21 cellular contexts compared by ENCODE assay signal in genomic region chr1:82392946-82393345, GRCh38.
DNase-seq lines count a peak whose midpoint lies in the region; ATAC-seq, FAIRE-seq and TF ChIP-seq lines count a peak whose summit lies in the region.
"Had no signal": no experiment of that assay in that cellular context is flagged by ENCODE, and none has a peak within 500 bp of the region (broad histone marks: within the 10 kb centered on the region; RNA-seq: fewer than 3 reads in every experiment).

No MANE protein-coding gene starts in this region.

- H3K4me3 ChIP-seq in ACC112 (ENCODE audit: low read depth, low read length) = 0 out of 2 replicates have a peak overlapping the region, but pooled peaks have one; percentile 23
- H3K4me3 ChIP-seq in astrocyte (ENCODE audit: insufficient read depth, low read depth, low read length) = no peak overlapping the region
- H3K4me3 ChIP-seq: GM23248, K562 had no signal

- no peak overlapping the region for H3K27ac Mint-ChIP-seq in astrocyte (ENCODE audit: unreplicated experiment)
- H3K27ac Mint-ChIP-seq: CD4-positive, alpha-beta T cell had no signal

- H3K27me3 Mint-ChIP-seq in astrocyte (ENCODE audit: low read depth, unreplicated experiment) = no peaks in the 10 kb centered on the region
- H3K27me3 Mint-ChIP-seq: CD4-positive, alpha-beta T cell had no signal

- H3K36me3 ChIP-seq in ACC112 (ENCODE audit: insufficient read depth, low read length) (no peaks in the 10 kb centered on the region), astrocyte (ENCODE audit: insufficient read depth, low read length) (no peaks in the 10 kb centered on the region)
- H3K36me3 ChIP-seq: BE2C had no signal

- H3K4me2 ChIP-seq in astrocyte (ENCODE audit: low read length) = peak overlapping the region; percentile 39
- H3K4me2 ChIP-seq: SK-N-SH had no signal

- peak; percentile 11 for DNase-seq in NCI-H1105 (lab: John Stamatoyannopoulos, UW)
- DNase-seq in astrocyte (ENCODE audit: low read depth) = peak; percentile 4
- DNase-seq in foreskin keratinocyte = no peak
- no peak for DNase-seq in stimulated activated CD4-positive, alpha-beta T cell treated with anti-CD3 and anti-CD28 coated beads, Interleukin-2, amount 100 ng/mL, for 24 hours
- DNase-seq in central memory CD4-positive, alpha-beta T cell = no peak
- no peak for DNase-seq in medulla oblongata (ENCODE audit: extremely low spot score)
- DNase-seq: BE2C; Caco-2; CD4-positive, alpha-beta T cell; GDM1; MV-4-11; NCI-H1436; NCI-H1930; NCI-H2171; SHP77; SK-N-SH had no signal

- TF ChIP-seq CTCF in astrocyte (IDR thresholded peaks at IDR 0.05; ENCODE audit: insufficient read depth, low read depth, low read length) (no peak), foreskin keratinocyte (conservative IDR thresholded peaks at IDR 0.05) (no peak)

- ATAC-seq in foreskin keratinocyte = peak; percentile 7
- no peak for ATAC-seq in HG02759 (IDR thresholded peaks at IDR 0.05; ENCODE audit: unreplicated experiment)
- ATAC-seq: HCT116, K562 had no signal

- no peak overlapping the region for H3K9ac ChIP-seq in astrocyte (ENCODE audit: low read length)
- H3K9ac ChIP-seq: GM23248, SK-N-SH had no signal

- H3K4me3 Mint-ChIP-seq in astrocyte (ENCODE audit: unreplicated experiment) = no peak overlapping the region
- H3K4me3 Mint-ChIP-seq: CD4-positive, alpha-beta T cell had no signal

- no peaks in the 10 kb centered on the region for H3K36me3 Mint-ChIP-seq in astrocyte (ENCODE audit: low read depth, unreplicated experiment)

- H2AFZ ChIP-seq in ACC112 (ENCODE audit: low read length, unreplicated experiment) (no peak overlapping the region), astrocyte (ENCODE audit: low read depth, low read length) (no peak overlapping the region)
- H2AFZ ChIP-seq: GM23248 had no signal

- no peaks in the 10 kb centered on the region for H3K9me3 Mint-ChIP-seq in astrocyte (ENCODE audit: unreplicated experiment)
- H3K9me3 Mint-ChIP-seq: CD4-positive, alpha-beta T cell had no signal

- H3K4me1 ChIP-seq in ACC112 (ENCODE audit: control insufficient read depth, insufficient read depth, low read length, unreplicated experiment) = peaks cover 18% of the 10 kb centered on the region
- H3K4me1 ChIP-seq in astrocyte (ENCODE audit: insufficient read depth, low read length) = peaks cover 6% of the 10 kb centered on the region
- H3K4me1 ChIP-seq in foreskin keratinocyte = peaks cover 13% of the 10 kb centered on the region
- H3K4me1 ChIP-seq: BE2C, Caco-2 had no signal

- H3K79me2 ChIP-seq in ACC112 (ENCODE audit: control insufficient read depth, insufficient read depth, low read length, unreplicated experiment) (no peaks in the 10 kb centered on the region), astrocyte (ENCODE audit: insufficient read depth, low read length) (no peaks in the 10 kb centered on the region)

- no peaks in the 10 kb centered on the region for H3K9me3 ChIP-seq in astrocyte (ENCODE audit: insufficient read depth, low read depth, low read length)
- H3K9me3 ChIP-seq: BE2C, Caco-2, SK-N-SH had no signal

- H3K27ac ChIP-seq in ACC112 (ENCODE audit: low read depth, low read length) (peak overlapping the region; percentile 69), astrocyte (ENCODE audit: low read depth, low read length) (peak overlapping the region; percentile 26), foreskin keratinocyte (no peak overlapping the region)
- H3K27ac ChIP-seq: GM23248 had no signal

- FAIRE-seq in astrocyte (lab: Jason Lieb, UNC) = no peak
- FAIRE-seq: K562 had no signal

- H4K20me1 ChIP-seq in astrocyte (ENCODE audit: insufficient read depth, low read length) = no peaks in the 10 kb centered on the region

- H3K27me3 ChIP-seq in ACC112 (ENCODE audit: insufficient read depth, low read length) (no peaks in the 10 kb centered on the region), astrocyte (ENCODE audit: insufficient read depth, low read length) (no peaks in the 10 kb centered on the region), foreskin keratinocyte (no peaks in the 10 kb centered on the region)
- H3K27me3 ChIP-seq: BE2C had no signal

- no peaks in the 10 kb centered on the region for H3K4me1 Mint-ChIP-seq in astrocyte (ENCODE audit: low read depth, unreplicated experiment)

Comparison
In these comparisons a context has a peak if more than half of its experiments do, and no peak if none do; other contexts are left out.
1. DNase-seq: peak in NCI-H1105 (single experiment) and astrocyte (single experiment); none in foreskin keratinocyte (0 of 2), stimulated activated CD4-positive, alpha-beta T cell treated with anti-CD3 and anti-CD28 coated beads, Interleukin-2, amount 100 ng/mL, for 24 hours (0 of 2), central memory CD4-positive, alpha-beta T cell (single experiment) and medulla oblongata (single experiment).